In the genomic region with DNA sequence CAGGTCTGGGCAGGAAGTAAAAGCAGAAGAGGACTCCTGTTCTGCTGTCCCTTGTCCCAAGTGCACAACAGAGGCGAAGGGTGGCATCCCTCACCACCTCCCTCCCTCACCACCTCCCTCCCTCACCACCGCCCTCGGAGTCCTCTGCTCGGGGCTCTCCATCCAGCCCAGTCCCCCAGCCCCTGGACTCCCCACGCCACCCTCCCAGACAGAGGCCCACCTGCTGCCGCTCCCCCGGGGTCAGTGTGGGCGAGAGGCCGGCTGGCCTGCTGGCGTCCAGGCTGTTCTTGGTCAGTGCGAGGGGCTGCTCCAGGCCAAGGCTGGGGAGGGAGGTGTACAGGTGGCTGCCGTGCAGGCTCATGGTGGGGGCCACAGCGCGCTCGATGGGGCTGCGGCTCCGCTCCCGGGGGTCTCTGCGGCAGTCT, we compare ENCODE assay signal across 29 cellular contexts.
DNase-seq lines count a peak whose midpoint lies in the region; ATAC-seq and TF ChIP-seq lines count a peak whose summit lies in the region.
"Had no signal": no experiment of that assay in that cellular context is flagged by ENCODE, and none has a peak within 500 bp of the region (broad histone marks: within the 10 kb centered on the region; RNA-seq: fewer than 3 reads in every experiment).

No MANE protein-coding gene starts in this region.

- DNase-seq in GM20000 (ENCODE audit: low spot score): peak; percentile 13
- no peak for DNase-seq in HFFc6
- DNase-seq in left cardiac atrium: peak; percentile 23
- DNase-seq in smooth muscle cell (lab: John Stamatoyannopoulos, UW; ENCODE audit: unreplicated experiment): no peak
- no peak for DNase-seq in activated gamma-delta T cell treated with Interleukin-2 at 50 U/mL for 16 hours
- no peak for DNase-seq in NCI-H1694 (lab: John Stamatoyannopoulos, UW)
- DNase-seq in NCI-H345 (lab: John Stamatoyannopoulos, UW): no peak
- DNase-seq: activated CD4-positive, alpha-beta T cell treated with anti-CD3 and anti-CD28 coated beads, Interleukin-2, amount 10 ng/mL, durations not matched to agents 7 days and 5 days; activated naive CD4-positive, alpha-beta T cell treated with anti-CD3 and anti-CD28 coated beads, Interleukin-2, amount 50 U/mL, for 16 hours; activated T-cell treated with anti-CD3 and anti-CD28 coated beads, Interleukin-2, amount 50 U/mL, for 72 hours; anterior cingulate cortex; Caco-2; caudate nucleus; esophagus squamous epithelium; foreskin melanocyte; Karpas-422; left lung; MV-4-11; NCI-H510A treated with DMSO at 0.1 percent for 48 hours; SJCRH30; stimulated activated CD4-positive, alpha-beta T cell treated with anti-CD3 and anti-CD28 coated beads, Interleukin-1b, Interleukin-23, amount 100 ng/mL, for 48 hours had no signal

- no peak overlapping the region for H2AFZ ChIP-seq in smooth muscle cell (ENCODE audit: low read depth)
- H2AFZ ChIP-seq: hepatocyte had no signal

- H3K27me3 Mint-ChIP-seq in HFFc6 (ENCODE audit: insufficient read depth): peaks cover 27% of the 10 kb centered on the region
- H3K27me3 Mint-ChIP-seq: activated CD4-positive, alpha-beta T cell treated with anti-CD3 and anti-CD28 coated beads, Interleukin-2, amount 10 ng/mL, durations not matched to agents 7 days and 5 days; dendritic cell treated with granulocyte-macrophage colony-stimulating factor and Interleukin-4, amounts not matched to agents 40 ng/mL and 50 ng/mL, for 4 days had no signal

- H3K9me3 ChIP-seq in smooth muscle cell (replicated peaks; ENCODE audit: low read depth): no peaks in the 10 kb centered on the region
- H3K9me3 ChIP-seq: Caco-2, esophagus squamous epithelium, left lung, neutrophil, SJCRH30, upper lobe of left lung had no signal

- WGBS in smooth muscle cell (ENCODE audit: low lambda C conversion rate): 98% methylated on average over 17 of the region's 19 CpGs

- no peaks in the 10 kb centered on the region for H3K27me3 ChIP-seq in smooth muscle cell (ENCODE audit: low read depth)
- H3K27me3 ChIP-seq: esophagus squamous epithelium, hepatocyte, left lung, neutrophil, SJCRH30, upper lobe of left lung had no signal

- no peak overlapping the region for H3K4me3 Mint-ChIP-seq in HFFc6
- H3K4me3 Mint-ChIP-seq: activated CD4-positive, alpha-beta T cell treated with anti-CD3 and anti-CD28 coated beads, Interleukin-2, amount 10 ng/mL, durations not matched to agents 7 days and 5 days; activated T-cell treated with anti-CD3 and anti-CD28 coated beads, Interleukin-2, amount 50 U/mL, for 72 hours; dendritic cell treated with granulocyte-macrophage colony-stimulating factor and Interleukin-4, amounts not matched to agents 40 ng/mL and 50 ng/mL, for 4 days; WTC11 had no signal

- H3K9ac ChIP-seq in smooth muscle cell (ENCODE audit: low read depth): no peak overlapping the region

- H3K36me3 ChIP-seq in smooth muscle cell (ENCODE audit: low read depth): no peaks in the 10 kb centered on the region

- H3K4me1 ChIP-seq in smooth muscle cell (ENCODE audit: low read depth): peaks cover 4% of the 10 kb centered on the region
- H3K4me1 ChIP-seq: Caco-2, SJCRH30 had no signal

- H3F3A ChIP-seq in smooth muscle cell (ENCODE audit: low read depth): peaks cover 40% of the 10 kb centered on the region

- peaks cover 45% of the 10 kb centered on the region for H3K36me3 Mint-ChIP-seq in HFFc6 (ENCODE audit: low read depth)

- H3K4me3 ChIP-seq in smooth muscle cell: no peak overlapping the region
- H3K4me3 ChIP-seq: esophagus squamous epithelium, hepatocyte, left lung, SJCRH30, skin epidermis, upper lobe of left lung had no signal

- peak overlapping the region; percentile 98 for H3K27ac ChIP-seq in smooth muscle cell (ENCODE audit: low read depth)
- H3K27ac ChIP-seq: C4-2B, hepatocyte, HL-60, left lung, neutrophil, SJCRH30, upper lobe of left lung had no signal

- H3K4me2 ChIP-seq in smooth muscle cell: no peak overlapping the region
- H3K4me2 ChIP-seq: hepatocyte had no signal

- ATAC-seq in left cardiac atrium: no peak
- ATAC-seq: activated T-cell treated with anti-CD3 and anti-CD28 coated beads, Interleukin-2, amount 50 U/mL, for 72 hours; left lung; WTC11 had no signal

- TF ChIP-seq CTCF in GM20000 (IDR thresholded peaks at IDR 0.05; ENCODE audit: extremely low read depth, missing control alignments): no peak
- TF ChIP-seq CTCF in HFFc6 (IDR thresholded peaks at IDR 0.05): no peak
- no peak for TF ChIP-seq CTCF in smooth muscle cell (IDR thresholded peaks at IDR 0.05; ENCODE audit: borderline replicate concordance, insufficient read depth, poor library complexity, severe bottlenecking)

- no peaks in the 10 kb centered on the region for H3K9me3 Mint-ChIP-seq in HFFc6
- H3K9me3 Mint-ChIP-seq: activated CD4-positive, alpha-beta T cell treated with anti-CD3 and anti-CD28 coated beads, Interleukin-2, amount 10 ng/mL, durations not matched to agents 7 days and 5 days; activated T-cell treated with anti-CD3 and anti-CD28 coated beads, Interleukin-2, amount 50 U/mL, for 72 hours; dendritic cell treated with granulocyte-macrophage colony-stimulating factor and Interleukin-4, amounts not matched to agents 40 ng/mL and 50 ng/mL, for 4 days; WTC11 had no signal

- peaks cover 74% of the 10 kb centered on the region for H3K79me2 ChIP-seq in smooth muscle cell (ENCODE audit: low read depth)

- peaks cover 62% of the 10 kb centered on the region for H4K20me1 ChIP-seq in smooth muscle cell (ENCODE audit: low read depth)

- peaks cover 58% of the 10 kb centered on the region for H3K4me1 Mint-ChIP-seq in HFFc6 (ENCODE audit: low read depth)
- H3K4me1 Mint-ChIP-seq: activated CD4-positive, alpha-beta T cell treated with anti-CD3 and anti-CD28 coated beads, Interleukin-2, amount 10 ng/mL, durations not matched to agents 7 days and 5 days had no signal

- H3K27ac Mint-ChIP-seq in HFFc6: peak overlapping the region; percentile 52; the same call in 1 of the 2 replicates
- H3K27ac Mint-ChIP-seq: activated CD4-positive, alpha-beta T cell treated with anti-CD3 and anti-CD28 coated beads, Interleukin-2, amount 10 ng/mL, durations not matched to agents 7 days and 5 days; activated T-cell treated with anti-CD3 and anti-CD28 coated beads, Interleukin-2, amount 50 U/mL, for 72 hours; dendritic cell treated with granulocyte-macrophage colony-stimulating factor and Interleukin-4, amounts not matched to agents 40 ng/mL and 50 ng/mL, for 4 days had no signal

- intact Hi-C loops in left cardiac atrium (cut with DNase I): loop anchor here in 1 of 2 donors (5.0 to 10.0 kb wide), 2 partner anchors 52 to 80 kb away; a partner anchor contains a TSS

Comparison
In these comparisons a context has a peak if more than half of its experiments do, and no peak if none do; other contexts are left out.
1. DNase-seq: peak in GM20000 (single experiment) and left cardiac atrium (single experiment); none in HFFc6 (single experiment), smooth muscle cell (single experiment), activated gamma-delta T cell treated with Interleukin-2 at 50 U/mL for 16 hours (single experiment), NCI-H1694 (single experiment) and NCI-H345 (single experiment).